ENCODE assay signal across 8 cellular contexts in the genomic region with DNA sequence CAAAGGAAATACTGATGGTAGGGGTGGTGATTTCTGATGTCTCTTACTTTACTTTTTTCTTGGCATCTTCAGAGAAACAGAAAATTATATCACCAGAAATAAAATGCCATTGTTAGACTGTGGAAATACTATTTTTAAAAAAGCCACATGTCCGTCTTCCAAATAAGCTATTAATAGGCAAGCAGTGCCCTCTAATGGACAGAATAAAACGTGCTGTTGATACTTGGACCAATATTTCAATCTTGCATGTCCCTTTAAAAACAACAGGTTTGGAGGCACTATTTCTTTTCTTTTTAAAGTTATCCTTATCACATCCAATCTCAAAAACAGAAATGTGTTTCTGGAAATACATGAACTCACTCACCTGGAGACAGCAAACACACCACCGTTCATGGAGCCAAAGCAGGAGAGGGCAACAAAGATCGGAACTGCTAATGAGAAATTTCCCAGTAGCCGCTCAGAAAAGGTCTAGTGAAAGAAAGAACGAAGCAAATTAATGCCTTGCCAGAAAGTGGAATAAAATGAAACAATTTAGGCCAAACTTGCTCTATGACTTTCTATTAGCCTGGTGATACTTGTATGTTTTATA. TPM values are rescaled to one million over a fixed set of nuclear protein-coding genes. Genes with fewer than 3 reads are reported as not detected.
A peak's percentile ranks its signal among the peaks of the same experiment; 100 is the strongest.
DNase-seq lines count a peak whose midpoint lies in the region; ATAC-seq and TF ChIP-seq lines count a peak whose summit lies in the region.

No MANE protein-coding gene starts in this region.

- intact Hi-C loops in spleen (cut with DNase I; ENCODE audit: low total_unique reads), result no loop called here

- 53 to 60% (median 55%) methylated on average over 6 of the region's 6 CpGs for WGBS in spleen, 5 donors

- H3K36me3 ChIP-seq in cardiac muscle cell (no peaks in the 10 kb centered on the region), spleen (no peaks in the 10 kb centered on the region)

- TF ChIP-seq CTCF in LNCaP clone FGC (IDR thresholded peaks at IDR 0.05; ENCODE audit: control insufficient read depth, extremely low read depth, insufficient read depth) (peak; percentile 75), VCaP (conservative IDR thresholded peaks at IDR 0.05) (peak; percentile 78), cardiac muscle cell (IDR thresholded peaks at IDR 0.05; ENCODE audit: low read depth, low read length) (peak; percentile 57), spleen (IDR thresholded peaks at IDR 0.05 in 8 of 11, conservative IDR thresholded peaks at IDR 0.05 in 3 of 11) (peak in 10 of 11 experiments; percentile 18 to 67 (median 51))

- H3K4me1 ChIP-seq in cardiac muscle cell (ENCODE audit: low read depth) (peaks cover 32% of the 10 kb centered on the region), spleen (peaks cover 0 to 8% (median 0%) of the 10 kb centered on the region in 6 donors)

- DNase-seq in CD1c-positive myeloid dendritic cell (ENCODE audit: extremely low spot score), result peak; percentile 51
- DNase-seq in LNCaP clone FGC (ENCODE audit: low read depth), result peak; percentile 43
- peak; percentile 70 to 83 for DNase-seq in cardiac muscle cell (ENCODE audit: low read depth in 1 of 2, low spot score in 1 of 2)
- DNase-seq in spleen, result no peak
- no peak for DNase-seq in middle frontal gyrus (ENCODE audit: extremely low spot score, low spot score)

- no peak for TF ChIP-seq POLR2A in spleen (IDR thresholded peaks at IDR 0.05)

- H3K9me3 ChIP-seq in cardiac muscle cell (ENCODE audit: low read depth) (no peaks in the 10 kb centered on the region), spleen (no peaks in the 10 kb centered on the region)

- H3K27me3 ChIP-seq in cardiac muscle cell (no peaks in the 10 kb centered on the region), spleen (replicated peaks in 1 of 7) (no peaks in the 10 kb centered on the region)

- no peak overlapping the region for H3K27ac ChIP-seq in VCaP
- no peak overlapping the region for H3K27ac ChIP-seq in cardiac muscle cell
- no peak overlapping the region for H3K27ac ChIP-seq in spleen

- H3K4me3 ChIP-seq in LNCaP clone FGC (ENCODE audit: low read depth, low read length), result no peak overlapping the region
- no peak overlapping the region for H3K4me3 ChIP-seq in cardiac muscle cell
- H3K4me3 ChIP-seq in spleen, result no peak overlapping the region

- ATAC-seq in GM19328 (IDR thresholded peaks at IDR 0.05; ENCODE audit: unreplicated experiment) (peak; percentile 58), HG03159 (IDR thresholded peaks at IDR 0.05; ENCODE audit: unreplicated experiment) (no peak)

RNA-seq across cellular contexts. Expression of a gene that starts 59.2 kb away (rescaled TPM):
- total RNA-seq in cardiac muscle cell (0.60 and 1.3 TPM in 2 replicates), spleen (1 to 10 TPM in 2 of 7 donors, under 1 TPM in 5; 0.33 to 2.1 (median 0.92) TPM)
- polyA plus RNA-seq in cardiac muscle cell (0.31 and 0.40 TPM in 2 replicates), spleen (under 1 TPM; 0.13 to 0.39 (median 0.27) TPM)

Comparison
In these comparisons a context has a peak if more than half of its experiments do, and no peak if none do; other contexts are left out.
1. DNase-seq: peak in CD1c-positive myeloid dendritic cell (single experiment), LNCaP clone FGC (single experiment) and cardiac muscle cell (2 of 2); none in spleen (single experiment) and middle frontal gyrus (single experiment).
2. Peak in every context shown above with its lines, with median percentiles within 50 percentile points of each other: CTCF ChIP-seq.